Comparison of ENCODE assay signal across 34 cellular contexts in genomic region chr6:32553037-32553742, GRCh38. TPM values are rescaled to one million over a fixed set of nuclear protein-coding genes. Genes with fewer than 3 reads are reported as not detected.
"Had no signal": no experiment of that assay in that cellular context is flagged by ENCODE, and none has a peak within 500 bp of the region (broad histone marks: within the 10 kb centered on the region; RNA-seq: fewer than 3 reads in every experiment).

No MANE protein-coding gene starts in this region.

- H3K4me1 ChIP-seq: ascending aorta, gastroesophageal sphincter, lower lobe of right lung, parathyroid adenoma, psoas muscle, tibial nerve had no signal

- H3K36me3 Mint-ChIP-seq: activated CD4-positive, alpha-beta memory T cell treated with anti-CD3 and anti-CD28 coated beads for 36 hours; activated naive CD4-positive, alpha-beta T cell treated with anti-CD3 and anti-CD28 coated beads, Interleukin-2, amount 10 ng/mL, durations not matched to agents 7 days and 5 days; activated naive CD8-positive, alpha-beta T cell treated with anti-CD3 and anti-CD28 coated beads, Interleukin-2, amount 10 ng/mL, durations not matched to agents 7 days and 5 days; immature natural killer cell had no signal

- H3K9ac ChIP-seq: parathyroid adenoma had no signal

- FAIRE-seq: kidney, TTC549 had no signal

- DNase-seq: activated CD4-positive, alpha-beta memory T cell treated with anti-CD3 and anti-CD28 coated beads for 36 hours; activated CD4-positive, alpha-beta T cell treated with anti-CD3 and anti-CD28 coated beads for 48 hours; activated CD8-positive, alpha-beta memory T cell treated with anti-CD3 and anti-CD28 coated beads, Interleukin-2, amount 50 U/mL, for 4 hours; activated effector memory CD4-positive, alpha-beta T cell treated with anti-CD3 and anti-CD28 coated beads, Interleukin-2, amount 50 U/mL, for 16 hours; activated naive CD4-positive, alpha-beta T cell treated with anti-CD3 and anti-CD28 coated beads, Interleukin-2, amount 10 ng/mL, durations not matched to agents 7 days and 5 days; activated naive CD8-positive, alpha-beta T cell treated with anti-CD3 and anti-CD28 coated beads, Interleukin-2, amount 10 ng/mL, durations not matched to agents 7 days and 5 days; activated T-cell treated with anti-CD3 and anti-CD28 coated beads, Interleukin-2, amount 50 U/mL, for 1 hour; brain microvascular endothelial cell; caudate nucleus; cortex of kidney; effector memory CD8-positive, alpha-beta T cell; erythroblast; hippocampal formation; immature natural killer cell; kidney; lower lobe of right lung; nephron progenitor cell; psoas muscle; stimulated activated CD4-positive, alpha-beta T cell treated with anti-CD3 and anti-CD28 coated beads, Interleukin-15, amount 100 ng/mL, for 24 hours; stimulated activated CD4-positive, alpha-beta T cell treated with anti-CD3 and anti-CD28 coated beads, Interleukin-2, amount 100 ng/mL, for 24 hours; stimulated activated naive CD4-positive, alpha-beta T cell treated with Interleukin-2 at 50 U/mL for 16 hours; SW 1271; T-helper 9 cell had no signal

- H3K9me3 ChIP-seq: ascending aorta, gastroesophageal sphincter, lower lobe of right lung, psoas muscle, tibial nerve had no signal

- H3K79me2 ChIP-seq: parathyroid adenoma had no signal

- H3K4me1 Mint-ChIP-seq: activated naive CD4-positive, alpha-beta T cell treated with anti-CD3 and anti-CD28 coated beads, Interleukin-2, amount 10 ng/mL, durations not matched to agents 7 days and 5 days; immature natural killer cell had no signal

- H2AFZ ChIP-seq: parathyroid adenoma had no signal

- H3K36me3 ChIP-seq: ascending aorta, brain microvascular endothelial cell, gastroesophageal sphincter, lower lobe of right lung, tibial nerve had no signal

- H3K4me3 ChIP-seq: ascending aorta, gastroesophageal sphincter, lower lobe of right lung, psoas muscle, tibial nerve had no signal

- H3K27ac ChIP-seq: ascending aorta, brain microvascular endothelial cell, gastroesophageal sphincter, lower lobe of right lung, parathyroid adenoma, psoas muscle, tibial nerve, VCaP had no signal

- ATAC-seq: activated CD4-positive, CD25-positive, alpha-beta regulatory T cell treated with anti-CD3 and anti-CD28 coated beads, Interleukin-2, amount 50 U/mL, for 24 hours; effector memory CD8-positive, alpha-beta T cell; gastroesophageal sphincter; lower lobe of right lung; psoas muscle had no signal

- H3K27ac Mint-ChIP-seq: activated CD4-positive, alpha-beta memory T cell treated with anti-CD3 and anti-CD28 coated beads for 36 hours; activated naive CD4-positive, alpha-beta T cell treated with anti-CD3 and anti-CD28 coated beads, Interleukin-2, amount 10 ng/mL, durations not matched to agents 7 days and 5 days; activated naive CD8-positive, alpha-beta T cell treated with anti-CD3 and anti-CD28 coated beads, Interleukin-2, amount 10 ng/mL, durations not matched to agents 7 days and 5 days; activated T-helper 1 cell treated with anti-CD3 and anti-CD28 coated beads, Interleukin-12 subunit alpha, Interleukin-12 subunit beta, Interleukin-2, Interleukin-4 antibody, amounts not matched to agents 30 ng/mL and 10 ng/mL and 1 ng/mL, durations not matched to agents 14 hours and 24 hours and 36 hours; effector memory CD8-positive, alpha-beta T cell; immature natural killer cell; T-helper 1 cell treated with Interleukin-12 subunit alpha and Interleukin-12 subunit beta and Interleukin-4 antibody, amounts not matched to agents 30 μg/mL and 1 μg/mL, for 36 hours had no signal

- H3K9me3 Mint-ChIP-seq: activated CD4-positive, alpha-beta memory T cell treated with anti-CD3 and anti-CD28 coated beads for 36 hours; activated naive CD4-positive, alpha-beta T cell treated with anti-CD3 and anti-CD28 coated beads, Interleukin-2, amount 10 ng/mL, durations not matched to agents 7 days and 5 days; activated naive CD8-positive, alpha-beta T cell treated with anti-CD3 and anti-CD28 coated beads, Interleukin-2, amount 10 ng/mL, durations not matched to agents 7 days and 5 days; activated T-helper 1 cell treated with anti-CD3 and anti-CD28 coated beads, Interleukin-12 subunit alpha, Interleukin-12 subunit beta, Interleukin-2, Interleukin-4 antibody, amounts not matched to agents 30 ng/mL and 10 ng/mL and 1 ng/mL, durations not matched to agents 14 hours and 24 hours and 36 hours; effector memory CD8-positive, alpha-beta T cell; immature natural killer cell; T-helper 1 cell treated with Interleukin-12 subunit alpha and Interleukin-12 subunit beta and Interleukin-4 antibody, amounts not matched to agents 30 μg/mL and 1 μg/mL, for 36 hours had no signal

- H3K27me3 ChIP-seq: ascending aorta, brain microvascular endothelial cell, gastroesophageal sphincter, tibial nerve had no signal

- H3K4me3 Mint-ChIP-seq: activated CD4-positive, alpha-beta memory T cell treated with anti-CD3 and anti-CD28 coated beads for 36 hours; activated naive CD4-positive, alpha-beta T cell treated with anti-CD3 and anti-CD28 coated beads, Interleukin-2, amount 10 ng/mL, durations not matched to agents 7 days and 5 days; activated naive CD8-positive, alpha-beta T cell treated with anti-CD3 and anti-CD28 coated beads, Interleukin-2, amount 10 ng/mL, durations not matched to agents 7 days and 5 days; activated T-helper 1 cell treated with anti-CD3 and anti-CD28 coated beads, Interleukin-12 subunit alpha, Interleukin-12 subunit beta, Interleukin-2, Interleukin-4 antibody, amounts not matched to agents 30 ng/mL and 10 ng/mL and 1 ng/mL, durations not matched to agents 14 hours and 24 hours and 36 hours; effector memory CD8-positive, alpha-beta T cell; immature natural killer cell; nephron progenitor cell; T-helper 1 cell treated with Interleukin-12 subunit alpha and Interleukin-12 subunit beta and Interleukin-4 antibody, amounts not matched to agents 30 μg/mL and 1 μg/mL, for 36 hours had no signal

RNA-seq across cellular contexts. Expression of gene HLA-DRB5, which starts 23.1 kb away (rescaled TPM):
- total RNA-seq: chondrocyte, temporal lobe had no signal

RNA-seq across cellular contexts. Expression of gene HLA-DRB1, which starts 36.5 kb away (rescaled TPM):
- total RNA-seq: chondrocyte had no signal
